In the genomic region with DNA sequence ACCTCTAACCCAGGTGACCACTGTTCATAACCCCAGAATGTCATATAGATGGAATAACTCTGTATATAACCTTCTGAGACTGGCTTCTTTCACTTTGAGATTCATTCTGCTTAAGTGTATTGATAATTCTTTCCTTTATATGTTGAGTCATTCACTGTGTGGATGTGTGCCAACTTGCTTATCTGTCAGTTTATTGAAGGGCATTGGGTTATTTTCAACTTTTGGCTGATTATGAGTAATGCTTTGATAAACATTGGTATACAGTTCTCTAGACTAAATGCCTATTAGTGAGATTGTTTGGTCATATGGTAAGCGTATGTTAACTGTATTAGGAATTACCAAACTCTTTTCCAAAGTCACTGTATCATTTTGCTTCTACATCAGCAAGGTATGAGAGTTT, we compare ENCODE assay signal across 17 cellular contexts.
DNase-seq lines count a peak whose midpoint lies in the region; ATAC-seq, FAIRE-seq and TF ChIP-seq lines count a peak whose summit lies in the region.
"Had no signal": no experiment of that assay in that cellular context is flagged by ENCODE, and none has a peak within 500 bp of the region (broad histone marks: within the 10 kb centered on the region; RNA-seq: fewer than 3 reads in every experiment).

No MANE protein-coding gene starts in this region.

- intact Hi-C loops in pancreas (cut with DNase I): no loop called here

- FAIRE-seq in pancreas (lab: Jason Lieb, UNC): no peak
- FAIRE-seq: H54 had no signal

- H3K9me3 ChIP-seq in pancreas: no peaks in the 10 kb centered on the region
- H3K9me3 ChIP-seq: Peyer's patch had no signal

- no peaks in the 10 kb centered on the region for H3K36me3 ChIP-seq in pancreas
- H3K36me3 ChIP-seq: Peyer's patch had no signal

- WGBS in pancreas, 2 donors: 26 to 31% methylated on average over 1 of the region's 1 CpG

- no peak overlapping the region for H3K4me3 ChIP-seq in pancreas
- H3K4me3 ChIP-seq: Peyer's patch had no signal

- peaks cover 0 to 13% (median 6%) of the 10 kb centered on the region in 3 donors for H3K4me1 ChIP-seq in pancreas

- H3K27ac ChIP-seq in epithelial cell of prostate (peak overlapping the region; percentile 20), pancreas (no peak overlapping the region)
- H3K27ac ChIP-seq: Peyer's patch had no signal

- DNase-seq in Daoy (ENCODE audit: low read depth) (peak; percentile 6), NCI-H69 (lab: John Stamatoyannopoulos, UW) (peak; percentile 30), epithelial cell of prostate (ENCODE audit: low read depth, low spot score) (no peak), pancreas (peak in 2 of 6 donors; percentile 10 to 26), GM20000 (ENCODE audit: low spot score) (no peak), superior temporal gyrus (ENCODE audit: extremely low spot score) (no peak)
- DNase-seq: ACHN, AML-193, COR-L47, HFFc6, MV-4-11, NCI-H2029 treated with DMSO at 0.1 percent for 48 hours, NCI-H774, Peyer's patch, SHP77 had no signal

- peak in 3 of 4 donors; percentile 61 to 68 (median 67) for ATAC-seq in pancreas
- ATAC-seq in HG03469 (IDR thresholded peaks at IDR 0.05; ENCODE audit: unreplicated experiment): no peak

- TF ChIP-seq CTCF in pancreas (IDR thresholded peaks at IDR 0.05) (no peak), GM20000 (IDR thresholded peaks at IDR 0.05; ENCODE audit: extremely low read depth, missing control alignments) (no peak)

- H3K27me3 ChIP-seq in pancreas: no peaks in the 10 kb centered on the region
- H3K27me3 ChIP-seq: Peyer's patch had no signal

Comparison
In these comparisons a context has a peak if more than half of its experiments do, and no peak if none do; other contexts are left out.
1. DNase-seq: peak in Daoy (single experiment) and NCI-H69 (single experiment); none in epithelial cell of prostate (single experiment), GM20000 (single experiment) and superior temporal gyrus (single experiment).